ENCODE assay signal across 8 cellular contexts in genomic region chr12:104288635-104289258, GRCh38. TPM values are rescaled to one million over a fixed set of nuclear protein-coding genes. Genes with fewer than 3 reads are reported as not detected.
A peak's percentile ranks its signal among the peaks of the same experiment; 100 is the strongest.
DNase-seq lines count a peak whose midpoint lies in the region; ATAC-seq, FAIRE-seq and TF ChIP-seq lines count a peak whose summit lies in the region.

No MANE protein-coding gene starts in this region.

- in situ Hi-C loops in HepG2 (cut with HindIII; ENCODE audit: extremely low pct_ligation_motif_present, low pct_unique_long_range_greater_than_20kb) = loop anchor here (10.0 kb wide), 1 partner anchor 74 kb away; the partner anchor contains the start of gene TXNRD1

- peaks cover 39% of the 10 kb centered on the region for H3K4me1 Mint-ChIP-seq in dendritic cell treated with granulocyte-macrophage colony-stimulating factor and Interleukin-4, amounts not matched to agents 40 ng/mL and 50 ng/mL, for 4 days (ENCODE audit: low read depth)

- TF ChIP-seq CTCF in BE2C (IDR thresholded peaks at IDR 0.05; ENCODE audit: low read depth, low read length) (no peak), HepG2 (CRISPR knock-in tag; IDR thresholded peaks at IDR 0.05) (peak; percentile 51)

- peaks cover 64% of the 10 kb centered on the region for H3K79me2 ChIP-seq in HepG2 (ENCODE audit: insufficient read depth, low read length)

- peak; percentile 91 for DNase-seq in BE2C
- peak; percentile 90 for DNase-seq in NCI-H526 treated with DMSO at 0.1 percent for 48 hours (lab: John Stamatoyannopoulos, UW)
- DNase-seq in activated CD4-positive, alpha-beta T cell treated with anti-CD3 and anti-CD28 coated beads, Interleukin-2, amount 50 U/mL, for 1 hour = peak; percentile 81
- DNase-seq in HepG2 (ENCODE audit: low spot score) = peak; percentile 93
- DNase-seq in stimulated activated CD4-positive, alpha-beta T cell treated with anti-CD3 and anti-CD28 coated beads, Interleukin-4, amount 100 ng/mL, for 24 hours = peak; percentile 85

- H3K27ac ChIP-seq in HepG2 (ENCODE audit: extremely low read length, insufficient read depth, low read length) = peak overlapping the region; percentile 98

- H3K9ac ChIP-seq in HepG2 (ENCODE audit: insufficient read depth, low read depth, low read length) = peak overlapping the region; percentile 98

- TF ChIP-seq EP300 in HepG2 (IDR thresholded peaks at IDR 0.05; ENCODE audit: low read depth in 2 of 2, low read length in 2 of 2) (peak in 1 of 2 experiments; percentile 56; a peak in 1 of 4 replicates), HepG2 (CRISPR knock-in tag; IDR thresholded peaks at IDR 0.05; ENCODE audit: borderline replicate concordance) (peak; percentile 33; the same call in 1 of the 2 replicates)

- peaks cover 5% of the 10 kb centered on the region for H3K4me1 ChIP-seq in BE2C
- H3K4me1 ChIP-seq in HepG2 (ENCODE audit: insufficient read depth, low read length) = peaks cover 41% of the 10 kb centered on the region

- peak; percentile 51 for ATAC-seq in GM19324 (IDR thresholded peaks at IDR 0.05; ENCODE audit: low FRiP score, unreplicated experiment)
- peak; percentile 41 for ATAC-seq in HG03469 (IDR thresholded peaks at IDR 0.05; ENCODE audit: unreplicated experiment)
- ATAC-seq in HepG2 = peak; percentile 80

- TF ChIP-seq RAD21 in HepG2 (CRISPR knock-in tag; IDR thresholded peaks at IDR 0.05) = no peak

- H4K20me1 ChIP-seq in HepG2 (ENCODE audit: insufficient read depth, low read length) = peaks cover 41% of the 10 kb centered on the region

- CTCF ChIA-PET in HepG2 (lab: Yijun Ruan, JAX; ENCODE audit: low intra/inter-chr PET ratio, low total read pairs) = no interaction called here

- H3K27me3 Mint-ChIP-seq in dendritic cell treated with granulocyte-macrophage colony-stimulating factor and Interleukin-4, amounts not matched to agents 40 ng/mL and 50 ng/mL, for 4 days = no peaks in the 10 kb centered on the region

- H2AFZ ChIP-seq in HepG2 (ENCODE audit: low read length) = no peak overlapping the region

- FAIRE-seq in HepG2 (lab: Jason Lieb, UNC) = peak; percentile 88

- no TSS peak for BruUV-seq in HepG2 (replicated peaks; lab: Mats Ljungman, UMichigan)

- peak overlapping the region; percentile 95 for H3K27ac Mint-ChIP-seq in dendritic cell treated with granulocyte-macrophage colony-stimulating factor and Interleukin-4, amounts not matched to agents 40 ng/mL and 50 ng/mL, for 4 days

- peak overlapping the region; percentile 96 for H3K4me3 Mint-ChIP-seq in dendritic cell treated with granulocyte-macrophage colony-stimulating factor and Interleukin-4, amounts not matched to agents 40 ng/mL and 50 ng/mL, for 4 days

- TF ChIP-seq POLR2A in HepG2 (IDR thresholded peaks at IDR 0.05; ENCODE audit: insufficient read depth in 1 of 2, low read depth in 2 of 2, low read length in 2 of 2) = peak; percentile 72 to 79

- H3K9me3 Mint-ChIP-seq in dendritic cell treated with granulocyte-macrophage colony-stimulating factor and Interleukin-4, amounts not matched to agents 40 ng/mL and 50 ng/mL, for 4 days = no peaks in the 10 kb centered on the region

- peaks cover 50% of the 10 kb centered on the region for H3K36me3 Mint-ChIP-seq in dendritic cell treated with granulocyte-macrophage colony-stimulating factor and Interleukin-4, amounts not matched to agents 40 ng/mL and 50 ng/mL, for 4 days (ENCODE audit: low read depth)

- WGBS in HepG2 (ENCODE audit: low lambda C conversion rate) = 2% methylated on average over 23 of the region's 41 CpGs

- H3K4me3 ChIP-seq in BE2C (ENCODE audit: low read depth, low read length) (peak overlapping the region; percentile 75), HepG2 (replicated peaks in 1 of 3; ENCODE audit: insufficient read depth in 1 of 3, low read depth in 2 of 3, low read length in 3 of 3) (peak overlapping the region; percentile 85 to 91 (median 91))

- H3K4me2 ChIP-seq in HepG2 (ENCODE audit: low read depth, low read length) = peak overlapping the region; percentile 100

- H3K9me3 ChIP-seq in BE2C = no peaks in the 10 kb centered on the region
- no peaks in the 10 kb centered on the region for H3K9me3 ChIP-seq in HepG2 (ENCODE audit: low read length)

- POLR2A ChIA-PET in HepG2 (lab: Yijun Ruan, JAX) = interaction anchor here (1.1 to 2.9 kb wide), 6 partner anchors 7 to 151 kb away, joined by 4 to 15 read pairs (median 8); partner anchors contain the start of gene NFYB

- H3K36me3 ChIP-seq in BE2C = peaks cover 36% of the 10 kb centered on the region
- H3K36me3 ChIP-seq in HepG2 (replicated peaks in 1 of 2; ENCODE audit: control insufficient read depth in 1 of 2, insufficient read depth in 2 of 2, low read length in 2 of 2) = peaks cover 0 to 15% of the 10 kb centered on the region in 2 experiments

- H3K27me3 ChIP-seq in BE2C (no peaks in the 10 kb centered on the region), HepG2 (ENCODE audit: control insufficient read depth in 1 of 2, insufficient read depth in 2 of 2, low read length in 2 of 2) (no peaks in the 10 kb centered on the region; a peak in 1 of 5 replicates)

- intact Hi-C loops in dendritic cell treated with granulocyte-macrophage colony-stimulating factor and Interleukin-4, amounts not matched to agents 40 ng/mL and 50 ng/mL, for 4 days (cut with micrococcal nuclease) = loop anchor here (5.0 kb wide), 2 partner anchors 41 to 354 kb away; no protein-coding TSS in a partner anchor
- intact Hi-C loops in HepG2 (cut with micrococcal nuclease; ENCODE audit: unreplicated experiment) = loop anchor here (5.0 kb wide), 2 partner anchors 71 to 151 kb away; partner anchors contain the start of genes NFYB and TXNRD1

TF ChIP-seq in HepG2, 621 proteins besides CTCF, POLR2A, EP300 and RAD21 (continues in another document):
- peak; percentile 59; the same call in 1 of the 2 replicates for TF ChIP-seq ZNF563 (CRISPR knock-in tag; IDR thresholded peaks at IDR 0.05)
- no peak for TF ChIP-seq SP1 (IDR thresholded peaks at IDR 0.05)
- peak; percentile 69 for TF ChIP-seq SP1 (CRISPR knock-in tag; IDR thresholded peaks at IDR 0.05)
- peak; percentile 90 for TF ChIP-seq ZNF232 (CRISPR knock-in tag; IDR thresholded peaks at IDR 0.05; ENCODE audit: borderline replicate concordance)
- TF ChIP-seq ZFP91 (CRISPR knock-in tag; IDR thresholded peaks at IDR 0.05; ENCODE audit: borderline replicate concordance) = peak; percentile 84
- TF ChIP-seq ZNF264 (CRISPR knock-in tag; IDR thresholded peaks at IDR 0.05) = peak; percentile 67; the same call in 1 of the 2 replicates
- TF ChIP-seq NFYB (CRISPR knock-in tag; IDR thresholded peaks at IDR 0.05) = no peak; the same call in 1 of the 2 replicates
- peak; percentile 96 for TF ChIP-seq ZNF792 (CRISPR knock-in tag; IDR thresholded peaks at IDR 0.05)
- peak; percentile 87 for TF ChIP-seq ZNF605 (CRISPR knock-in tag; IDR thresholded peaks at IDR 0.05)
- peak; percentile 86; the same call in 1 of the 2 replicates for TF ChIP-seq SNAPC5 (CRISPR knock-in tag; IDR thresholded peaks at IDR 0.05; ENCODE audit: borderline replicate concordance)

RNA-seq across cellular contexts. Expression of gene EID3, which starts 14.8 kb away (rescaled TPM):
- 0.60 TPM for polyA plus RNA-seq in BE2C (2012; ENCODE audit: insufficient read depth, insufficient read length, low read depth)
- 0.27 and 4.5 TPM in 2 replicates for total RNA-seq in HepG2 (2016; rRNA removed; fragmentation: Illumina TruSeq; extraction: Trizol)
- total RNA-seq in HepG2 (2016; cell fraction: cytosol; rRNA removed; fragmentation: Illumina TruSeq; extraction: Trizol; ENCODE audit: low read depth) = 0.20 TPM in 1 of 2 replicates, not detected in the other
- total RNA-seq in HepG2 (2016; cell fraction: insoluble cytoplasmic fraction; rRNA removed; fragmentation: Illumina TruSeq; extraction: Trizol) = 0.37 and 4.2 TPM in 2 replicates
- 0.24 and 0.28 TPM in 2 replicates for total RNA-seq in HepG2 (2016; cell fraction: membrane; rRNA removed; fragmentation: Illumina TruSeq; extraction: Trizol)
- total RNA-seq in HepG2 (2016; cell fraction: nucleus; rRNA removed; fragmentation: Illumina TruSeq; extraction: Trizol) = 19.9 and 21.8 TPM in 2 replicates
- 0.38 and 0.56 TPM in 2 replicates for polyA plus RNA-seq in HepG2 (2011; rRNA removed)
- polyA plus RNA-seq in HepG2 (2011; cell fraction: cytosol; rRNA removed) = not detected in 2 replicates
- 2.2 and 2.8 TPM in 2 replicates for polyA plus RNA-seq in HepG2 (2011; cell fraction: nucleus; rRNA removed)
- 0.13 and 0.39 TPM in 2 replicates for polyA plus RNA-seq in HepG2 (2012)
- polyA plus RNA-seq in HepG2 (2016; cell fraction: cytosol; fragmentation: Illumina TruSeq; extraction: Trizol; ENCODE audit: low read depth) = 0.07 TPM in 1 of 2 replicates, not detected in the other
- polyA plus RNA-seq in HepG2 (2016; cell fraction: insoluble cytoplasmic fraction; fragmentation: Illumina TruSeq; extraction: Trizol; ENCODE audit: low read depth) = 0.21 TPM in 1 of 2 replicates, not detected in the other
- not detected in 2 replicates for polyA plus RNA-seq in HepG2 (2016; cell fraction: membrane; fragmentation: Illumina TruSeq; extraction: Trizol; ENCODE audit: low read depth)
- 5.1 and 5.3 TPM in 2 replicates for polyA plus RNA-seq in HepG2 (2016; cell fraction: nucleus; fragmentation: Illumina TruSeq; extraction: Trizol; ENCODE audit: insufficient read depth, low read depth)
- 3.3 and 7.0 TPM in 2 replicates for polyA minus RNA-seq in HepG2 (2011; rRNA and poly(A)+ RNA removed; ENCODE audit: low replicate concordance)
- not detected in 2 replicates for polyA minus RNA-seq in HepG2 (2011; cell fraction: cytosol; rRNA and poly(A)+ RNA removed)
- 26.4 and 27.4 TPM in 2 replicates for polyA minus RNA-seq in HepG2 (2011; cell fraction: nucleus; rRNA and poly(A)+ RNA removed)

Comparison
In these comparisons a context has a peak if more than half of its experiments do, and no peak if none do; other contexts are left out.
1. Peak in every context shown above with its lines: DNase-seq, ATAC-seq, H3K4me3 ChIP-seq and H3K27ac ChIP-seq.